7 cellular contexts compared by ENCODE assay signal in the genomic region with DNA sequence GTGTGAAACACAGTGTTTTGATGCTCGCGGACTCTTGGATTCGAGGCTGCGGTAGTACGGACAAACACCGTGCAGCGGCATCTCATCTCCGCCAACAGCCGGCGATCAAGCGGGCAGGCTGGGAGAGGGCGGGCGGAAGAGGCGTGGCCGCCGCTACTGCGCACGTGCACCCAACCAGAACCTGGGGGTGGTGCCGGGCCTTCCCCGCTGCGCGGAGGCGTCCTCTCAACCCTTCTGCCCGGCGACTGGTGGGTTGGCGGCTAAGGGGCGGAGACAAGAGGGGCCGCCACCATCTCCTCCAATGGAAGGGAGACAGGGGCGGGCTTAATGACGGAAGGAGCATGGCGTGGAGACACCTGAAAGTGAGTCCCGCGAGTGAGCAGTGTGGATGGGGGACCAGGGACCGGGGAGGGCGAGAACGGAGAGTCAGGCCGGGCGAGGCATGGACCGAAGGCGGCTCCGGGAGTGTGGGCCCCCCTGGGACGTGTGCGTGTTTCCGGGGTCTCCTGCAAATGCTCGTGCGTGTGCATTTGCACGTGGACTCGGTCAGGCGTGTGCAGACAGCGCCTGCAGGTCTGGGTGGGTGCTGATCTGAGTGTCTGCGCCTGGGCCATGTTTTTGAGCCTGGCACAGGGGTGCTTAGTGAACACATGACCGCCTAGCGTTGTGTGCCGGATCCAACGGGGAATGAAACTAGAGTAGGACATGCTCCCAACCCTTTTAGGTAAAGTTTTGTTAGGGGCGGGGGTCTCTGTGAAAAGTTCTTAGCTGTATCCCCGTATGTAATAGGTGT. TPM values are rescaled to one million over a fixed set of nuclear protein-coding genes. Genes with fewer than 3 reads are reported as not detected.
DNase-seq lines count a peak whose midpoint lies in the region; ATAC-seq and TF ChIP-seq lines count a peak whose summit lies in the region.

TSS of gene DHODH (plus strand) at position 321 of the 793 bp plus-strand sequence. CDS start at position 342, 21 bp downstream.

- peak; percentile 94 to 95 for DNase-seq in NCI-H2081 (lab: John Stamatoyannopoulos, UW)
- peak; percentile 94 for DNase-seq in T-helper 9 cell
- peak; percentile 99 for DNase-seq in astrocyte of the hippocampus (ENCODE audit: low read depth, low spot score)
- DNase-seq in hepatocyte (ENCODE audit: low spot score), result peak; percentile 99
- peak; percentile 97 for DNase-seq in retina

- H3K79me2 ChIP-seq in hepatocyte, result no peaks in the 10 kb centered on the region

- H3K4me1 ChIP-seq in hepatocyte (ENCODE audit: insufficient read depth), result peaks cover 2% of the 10 kb centered on the region

- peak within 1 kb of the TSS; percentile 56 for H3K4me3 ChIP-seq in hepatocyte

- H3K4me2 ChIP-seq in hepatocyte, result peak within 1 kb of the TSS; percentile 81

- H3K36me3 ChIP-seq in hepatocyte (replicated peaks; ENCODE audit: insufficient read depth, low read depth), result no peaks in the 10 kb centered on the region

- H3K27ac ChIP-seq in hepatocyte, result peak within 1 kb of the TSS; percentile 22

- peak within 1 kb of the TSS; percentile 79 for H2AFZ ChIP-seq in hepatocyte

- under 1% methylated on average over 55 of the region's 57 CpGs for WGBS in hepatocyte (ENCODE audit: low lambda C conversion rate, missing lambda C conversion rate)

- H3K9me2 ChIP-seq in hepatocyte (replicated peaks; ENCODE audit: insufficient read depth), result no peaks in the 10 kb centered on the region

- no peaks in the 10 kb centered on the region for H3K27me3 ChIP-seq in hepatocyte

- H3K9me3 ChIP-seq in hepatocyte (ENCODE audit: low read depth), result no peaks in the 10 kb centered on the region

- peak; percentile 98 for ATAC-seq in GM18517 (IDR thresholded peaks at IDR 0.05; ENCODE audit: unreplicated experiment)
- peak; percentile 98 for ATAC-seq in HG03039 (IDR thresholded peaks at IDR 0.05; ENCODE audit: unreplicated experiment)

- no peaks in the 10 kb centered on the region for H4K20me1 ChIP-seq in hepatocyte (ENCODE audit: insufficient read depth, poor library complexity, severe bottlenecking)

- TF ChIP-seq CTCF in hepatocyte (IDR thresholded peaks at IDR 0.05; ENCODE audit: poor library complexity), result no peak

RNA-seq across cellular contexts. Expression of gene DHODH, which starts in this region (rescaled TPM):
- total RNA-seq in hepatocyte, result 4.2 and 6.6 TPM in 2 replicates
- 5.6 and 6.5 TPM in 2 replicates for polyA plus RNA-seq in hepatocyte

Comparison
In these comparisons a context has a peak if more than half of its experiments do, and no peak if none do; other contexts are left out.
1. Peak in every context shown above with its lines: DNase-seq, ATAC-seq, H3K4me3 ChIP-seq and H3K27ac ChIP-seq.